9 cellular contexts compared by ENCODE assay signal in genomic region chr7:14834456-14834855, GRCh38.
DNase-seq lines count a peak whose midpoint lies in the region; ATAC-seq and TF ChIP-seq lines count a peak whose summit lies in the region.
"Had no signal": no experiment of that assay in that cellular context is flagged by ENCODE, and none has a peak within 500 bp of the region (broad histone marks: within the 10 kb centered on the region; RNA-seq: fewer than 3 reads in every experiment).

No MANE protein-coding gene starts in this region.

- no peaks in the 10 kb centered on the region for H4K20me1 ChIP-seq in MM.1S (ENCODE audit: insufficient read depth, low read length)

- no peaks in the 10 kb centered on the region for H3K9me3 ChIP-seq in MM.1S (replicated peaks; ENCODE audit: insufficient read depth, low read length)
- no peaks in the 10 kb centered on the region for H3K9me3 ChIP-seq in CD8-positive, alpha-beta T cell (ENCODE audit: low read length)

- no peak overlapping the region for H3K4me3 Mint-ChIP-seq in endothelial cell (ENCODE audit: unreplicated experiment)
- no peak overlapping the region for H3K4me3 Mint-ChIP-seq in CD8-positive, alpha-beta T cell

- no peak for TF ChIP-seq CTCF in MM.1S (IDR thresholded peaks at IDR 0.05; ENCODE audit: low read length)
- TF ChIP-seq CTCF in endothelial cell (IDR thresholded peaks at IDR 0.05; ENCODE audit: unreplicated experiment): no peak
- TF ChIP-seq CTCF in CD8-positive, alpha-beta T cell (IDR thresholded peaks at IDR 0.05): no peak

- H3K27ac ChIP-seq in MM.1S (ENCODE audit: low read length): no peak overlapping the region
- no peak overlapping the region for H3K27ac ChIP-seq in CD8-positive, alpha-beta T cell (ENCODE audit: low read depth, low read length)

- H3K27me3 ChIP-seq in MM.1S (replicated peaks; ENCODE audit: insufficient read depth, low read length): no peaks in the 10 kb centered on the region
- H3K27me3 ChIP-seq in CD8-positive, alpha-beta T cell (ENCODE audit: insufficient read depth, low read length): no peaks in the 10 kb centered on the region

- no peaks in the 10 kb centered on the region for H3K4me1 ChIP-seq in MM.1S (ENCODE audit: low read length)
- no peaks in the 10 kb centered on the region for H3K4me1 ChIP-seq in CD8-positive, alpha-beta T cell (ENCODE audit: insufficient read depth, low read length)

- no peak overlapping the region for H3K9ac ChIP-seq in MM.1S (ENCODE audit: low read length)

- intact Hi-C loops in CD8-positive, alpha-beta T cell (cut with DNase I, micrococcal nuclease): no loop called here

- no peaks in the 10 kb centered on the region for H3K9me3 Mint-ChIP-seq in endothelial cell (ENCODE audit: unreplicated experiment)
- no peaks in the 10 kb centered on the region for H3K9me3 Mint-ChIP-seq in CD8-positive, alpha-beta T cell

- H3K9me2 ChIP-seq in MM.1S (replicated peaks; ENCODE audit: insufficient read depth, low read length): no peaks in the 10 kb centered on the region

- no peaks in the 10 kb centered on the region for H3K4me1 Mint-ChIP-seq in endothelial cell (ENCODE audit: unreplicated experiment)
- H3K4me1 Mint-ChIP-seq in CD8-positive, alpha-beta T cell (ENCODE audit: low read depth): no peaks in the 10 kb centered on the region

- H3K4me3 ChIP-seq in MM.1S (ENCODE audit: low read length): no peak overlapping the region
- H3K4me3 ChIP-seq in CD8-positive, alpha-beta T cell (ENCODE audit: low read depth, low read length): no peak overlapping the region

- no peaks in the 10 kb centered on the region for H3K27me3 Mint-ChIP-seq in endothelial cell (ENCODE audit: unreplicated experiment)
- no peaks in the 10 kb centered on the region for H3K27me3 Mint-ChIP-seq in CD8-positive, alpha-beta T cell (ENCODE audit: low read depth)

- no peaks in the 10 kb centered on the region for H3K36me3 Mint-ChIP-seq in endothelial cell (ENCODE audit: low read depth, unreplicated experiment)
- no peaks in the 10 kb centered on the region for H3K36me3 Mint-ChIP-seq in CD8-positive, alpha-beta T cell

- POLR2A ChIA-PET in CD8-positive, alpha-beta T cell (lab: Charles Lee): no interaction called here

- DNase-seq in EH (ENCODE audit: low read depth) (peak; percentile 77), MM.1S (peak; percentile 15), foreskin melanocyte (peak; percentile 42), endothelial cell (ENCODE audit: low spot score) (no peak), DMS79 (lab: John Stamatoyannopoulos, UW) (no peak), activated gamma-delta T cell treated with Interleukin-2 at 50 U/mL for 16 hours (no peak)
- no peak for DNase-seq in CD8-positive, alpha-beta T cell
- DNase-seq: COR-L47 had no signal

- no peaks in the 10 kb centered on the region for H3K36me3 ChIP-seq in MM.1S (replicated peaks; ENCODE audit: insufficient read depth, low read length)
- no peaks in the 10 kb centered on the region for H3K36me3 ChIP-seq in CD8-positive, alpha-beta T cell (ENCODE audit: insufficient read depth, low read length)

- no peak overlapping the region for H3K4me2 ChIP-seq in MM.1S (ENCODE audit: low read depth, low read length)

- H3K79me2 ChIP-seq in MM.1S (ENCODE audit: low read length): no peaks in the 10 kb centered on the region

- no peaks in the 10 kb centered on the region for H3F3A ChIP-seq in MM.1S (ENCODE audit: insufficient read depth, low read length)

- CTCF ChIA-PET in CD8-positive, alpha-beta T cell (lab: Charles Lee): no interaction called here

- ATAC-seq in GM21786 (IDR thresholded peaks at IDR 0.05; ENCODE audit: unreplicated experiment): peak; percentile 63
- ATAC-seq in CD8-positive, alpha-beta T cell: no peak

- H3K27ac Mint-ChIP-seq in endothelial cell (ENCODE audit: unreplicated experiment): no peak overlapping the region
- no peak overlapping the region for H3K27ac Mint-ChIP-seq in CD8-positive, alpha-beta T cell

- no peak overlapping the region for H2AFZ ChIP-seq in MM.1S (ENCODE audit: low read length)

Comparison
In these comparisons a context has a peak if more than half of its experiments do, and no peak if none do; other contexts are left out.
1. DNase-seq: peak in EH (single experiment), MM.1S (single experiment) and foreskin melanocyte (single experiment); none in endothelial cell (single experiment), CD8-positive, alpha-beta T cell (0 of 7), DMS79 (single experiment) and activated gamma-delta T cell treated with Interleukin-2 at 50 U/mL for 16 hours (single experiment).